In the genomic region with DNA sequence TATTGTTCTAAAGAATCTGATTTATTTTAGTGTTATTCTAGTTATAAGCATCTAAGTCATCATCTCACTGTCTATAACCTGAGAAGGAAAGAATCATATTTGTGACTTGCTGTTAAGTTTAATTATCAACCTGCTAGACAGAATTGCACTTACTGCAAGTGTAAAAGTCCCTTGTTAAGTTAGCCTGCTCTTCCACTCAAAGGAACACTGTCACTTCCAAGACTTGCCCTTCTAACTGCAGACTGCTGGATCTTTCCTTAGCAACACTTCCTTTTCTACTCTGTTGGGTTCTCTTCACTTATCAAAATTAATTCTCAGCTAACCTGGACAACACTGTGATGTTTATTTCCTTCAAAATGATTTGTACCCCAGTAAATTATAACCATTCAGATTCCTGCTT, we compare ENCODE assay signal across 23 cellular contexts.
"Had no signal": no experiment of that assay in that cellular context is flagged by ENCODE, and none has a peak within 500 bp of the region (broad histone marks: within the 10 kb centered on the region; RNA-seq: fewer than 3 reads in every experiment).

No MANE protein-coding gene starts in this region.

- FAIRE-seq: urothelium cell line had no signal

- H3K36me3 ChIP-seq: brain microvascular endothelial cell, esophagus muscularis mucosa, ovary, sigmoid colon, tibial nerve had no signal

- H3K4me1 Mint-ChIP-seq: memory B cell; naive B cell; stimulated activated naive B cell treated with anti-CD40 and anti-IgM and Interleukin-4, amounts not matched to agents 10 μg/mL and 1 μg/mL and 100 μg/mL, for 72 hours had no signal

- H3K9me3 Mint-ChIP-seq: T-helper 1 cell treated with Interleukin-12 subunit alpha and Interleukin-12 subunit beta and Interleukin-4 antibody, amounts not matched to agents 30 μg/mL and 1 μg/mL, for 36 hours had no signal

- H3K4me1 ChIP-seq: esophagus muscularis mucosa, sigmoid colon had no signal

- ATAC-seq: activated CD4-positive, CD25-positive, alpha-beta regulatory T cell treated with anti-CD3 and anti-CD28 coated beads, Interleukin-2, amount 50 U/mL, for 24 hours; activated T-cell treated with anti-CD3 and anti-CD28 coated beads, Interleukin-2, amount 50 U/mL, for 72 hours; left ventricle myocardium superior; stimulated activated naive B cell treated with anti-CD40 and anti-IgM and Interleukin-4, amounts not matched to agents 10 μg/mL and 1 μg/mL and 100 μg/mL, for 72 hours had no signal

- H3K4me3 ChIP-seq: esophagus muscularis mucosa, ovary, sigmoid colon, tibial nerve had no signal

- H3K27me3 ChIP-seq: brain microvascular endothelial cell, esophagus muscularis mucosa, ovary, sigmoid colon, tibial nerve had no signal

- DNase-seq: activated CD8-positive, alpha-beta memory T cell treated with anti-CD3 and anti-CD28 coated beads for 24 hours; activated CD8-positive, alpha-beta memory T cell treated with anti-CD3 and anti-CD28 coated beads, Interleukin-2, amount 50 U/mL, for 48 hours; activated effector memory CD4-positive, alpha-beta T cell treated with anti-CD3 and anti-CD28 coated beads, Interleukin-2, amount 50 U/mL, for 16 hours; activated naive CD4-positive, alpha-beta T cell treated with anti-CD3 and anti-CD28 coated beads, Interleukin-2, amount 50 U/mL, for 16 hours; activated T-cell treated with anti-CD3 and anti-CD28 coated beads, Interleukin-2, amount 50 U/mL, for 72 hours; aorta; brain microvascular endothelial cell; central memory CD4-positive, alpha-beta T cell; cortex of kidney; effector CD8-positive, alpha-beta T cell; islet precursor cell; left ventricle myocardium superior; naive B cell; ovary; sigmoid colon; stimulated activated naive B cell treated with anti-CD40 and anti-IgM and Interleukin-4, amounts not matched to agents 10 μg/mL and 1 μg/mL and 100 μg/mL, for 72 hours; substantia nigra had no signal

- H3K27ac ChIP-seq: brain microvascular endothelial cell, esophagus muscularis mucosa, ovary, sigmoid colon had no signal

- H3K27me3 Mint-ChIP-seq: memory B cell; naive B cell; stimulated activated naive B cell treated with anti-CD40 and anti-IgM and Interleukin-4, amounts not matched to agents 10 μg/mL and 1 μg/mL and 100 μg/mL, for 72 hours had no signal

- H3K4me3 Mint-ChIP-seq: activated T-cell treated with anti-CD3 and anti-CD28 coated beads, Interleukin-2, amount 50 U/mL, for 72 hours; memory B cell; naive B cell; stimulated activated naive B cell treated with anti-CD40 and anti-IgM and Interleukin-4, amounts not matched to agents 10 μg/mL and 1 μg/mL and 100 μg/mL, for 72 hours; T-helper 1 cell treated with Interleukin-12 subunit alpha and Interleukin-12 subunit beta and Interleukin-4 antibody, amounts not matched to agents 30 μg/mL and 1 μg/mL, for 36 hours had no signal

- H3K9me3 ChIP-seq: esophagus muscularis mucosa, ovary, sigmoid colon, tibial nerve had no signal

- H3K27ac Mint-ChIP-seq: activated T-cell treated with anti-CD3 and anti-CD28 coated beads, Interleukin-2, amount 50 U/mL, for 72 hours; memory B cell; naive B cell; stimulated activated naive B cell treated with anti-CD40 and anti-IgM and Interleukin-4, amounts not matched to agents 10 μg/mL and 1 μg/mL and 100 μg/mL, for 72 hours; T-helper 1 cell treated with Interleukin-12 subunit alpha and Interleukin-12 subunit beta and Interleukin-4 antibody, amounts not matched to agents 30 μg/mL and 1 μg/mL, for 36 hours had no signal
